ENCODE assay signal across 11 cellular contexts in the genomic region with DNA sequence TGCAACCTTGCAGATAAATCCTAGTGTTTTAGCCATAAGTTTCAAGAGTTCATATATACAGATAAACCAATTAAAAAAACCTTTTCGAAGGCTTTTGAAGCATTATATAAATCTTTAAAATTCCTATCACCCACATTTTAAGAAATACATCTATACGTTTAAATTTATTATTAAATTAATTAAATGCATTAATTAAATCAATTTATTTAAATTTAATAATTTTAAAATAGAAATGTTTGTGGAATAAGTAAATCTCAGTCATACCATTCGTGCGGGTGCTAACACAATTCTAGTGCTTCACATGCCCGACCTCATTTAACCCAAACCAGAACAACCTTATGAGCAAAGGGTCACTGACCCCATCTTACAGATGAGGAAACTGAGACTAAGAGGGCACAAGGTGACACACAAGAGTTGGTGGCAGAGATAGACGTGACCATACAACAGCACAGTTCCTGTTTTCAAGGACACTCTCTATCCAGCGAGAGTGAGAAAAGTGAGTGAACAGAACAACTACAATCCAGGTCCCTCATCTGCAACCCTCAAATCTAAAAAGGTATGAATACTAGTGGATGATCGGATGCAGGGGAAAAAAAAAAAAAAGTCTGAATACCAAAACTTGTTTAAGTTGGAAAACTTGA. TPM values are rescaled to one million over a fixed set of nuclear protein-coding genes. Genes with fewer than 3 reads are reported as not detected.
DNase-seq lines count a peak whose midpoint lies in the region; ATAC-seq and TF ChIP-seq lines count a peak whose summit lies in the region.
"Had no signal": no experiment of that assay in that cellular context is flagged by ENCODE, and none has a peak within 500 bp of the region (broad histone marks: within the 10 kb centered on the region; RNA-seq: fewer than 3 reads in every experiment).

No MANE protein-coding gene starts in this region.

- peak overlapping the region; percentile 91 for H3K4me3 Mint-ChIP-seq in activated CD8-positive, alpha-beta T cell treated with anti-CD3 and anti-CD28 coated beads for 36 hours
- H3K4me3 Mint-ChIP-seq in naive B cell = peak overlapping the region; percentile 88 to 99 (median 98)

- no peak overlapping the region for H3K23ac ChIP-seq in mesenchymal stem cell (ENCODE audit: low read length in 2 of 2)

- H4K20me1 ChIP-seq in DND-41 (ENCODE audit: insufficient read depth, low read length) = no peaks in the 10 kb centered on the region

- peaks cover 12% of the 10 kb centered on the region for H3K79me1 ChIP-seq in mesenchymal stem cell (replicated peaks; ENCODE audit: low read length, poor library complexity, severe bottlenecking)

- H3K27me3 ChIP-seq in DND-41 (ENCODE audit: insufficient read depth, low read length, poor library complexity) (no peaks in the 10 kb centered on the region), right atrium auricular region (no peaks in the 10 kb centered on the region), mesenchymal stem cell (ENCODE audit: control insufficient read depth in 1 of 2, insufficient read depth in 1 of 2, low read length in 2 of 2) (no peaks in the 10 kb centered on the region)

- no peak for ATAC-seq in DND-41 (ENCODE audit: insufficient read depth, low read depth)
- ATAC-seq in activated CD8-positive, alpha-beta T cell treated with anti-CD3 and anti-CD28 coated beads for 36 hours = no peak
- peak; percentile 14 to 38 for ATAC-seq in naive B cell (ENCODE audit: low read depth in 2 of 2)
- ATAC-seq in GM18907 (IDR thresholded peaks at IDR 0.05; ENCODE audit: unreplicated experiment) = no peak

- H3K4me2 ChIP-seq in DND-41 (ENCODE audit: insufficient read depth, low read length) (peak overlapping the region; percentile 90), mesenchymal stem cell (ENCODE audit: low read length, poor library complexity, severe bottlenecking) (no peak overlapping the region)

- no peaks in the 10 kb centered on the region for H3K27me3 Mint-ChIP-seq in activated CD8-positive, alpha-beta T cell treated with anti-CD3 and anti-CD28 coated beads for 36 hours
- no peaks in the 10 kb centered on the region for H3K27me3 Mint-ChIP-seq in naive B cell

- H3K4me3 ChIP-seq in DND-41 (ENCODE audit: low read depth in 1 of 2, low read length in 2 of 2) (peak overlapping the region in 1 of 2 experiments; percentile 97; a peak in 2 of 4 replicates), LNCaP clone FGC (ENCODE audit: low read depth, low read length) (peak overlapping the region; percentile 67), right atrium auricular region (no peak overlapping the region), mesenchymal stem cell (ENCODE audit: insufficient read depth in 1 of 2, low read depth in 1 of 2, low read length in 2 of 2) (peak overlapping the region in 1 of 2 experiments; percentile 91)

- DNase-seq in DND-41 (no peak), LNCaP clone FGC (ENCODE audit: low read depth) (no peak), naive B cell (no peak), right atrium auricular region (ENCODE audit: low spot score) (no peak), occipital lobe (lab: John Stamatoyannopoulos, UW) (no peak), mesenchymal stem cell (no peak)
- no peak for DNase-seq in activated CD8-positive, alpha-beta T cell treated with anti-CD3 and anti-CD28 coated beads for 36 hours
- DNase-seq: foreskin melanocyte, NCI-H226, posterior cingulate gyrus had no signal

- H3K4ac ChIP-seq in mesenchymal stem cell (ENCODE audit: low read depth in 1 of 2, low read length in 2 of 2) = no peak overlapping the region

- H3K4me1 Mint-ChIP-seq in activated CD8-positive, alpha-beta T cell treated with anti-CD3 and anti-CD28 coated beads for 36 hours (ENCODE audit: low read depth) = peaks cover 74% of the 10 kb centered on the region
- peaks cover 55 to 89% (median 76%) of the 10 kb centered on the region in 3 donors for H3K4me1 Mint-ChIP-seq in naive B cell

- no peak overlapping the region for H2BK5ac ChIP-seq in mesenchymal stem cell (ENCODE audit: low read depth, low read length, poor library complexity, severe bottlenecking)

- H2AFZ ChIP-seq in DND-41 (ENCODE audit: low read depth, low read length) (no peak overlapping the region), mesenchymal stem cell (ENCODE audit: low read depth, low read length) (no peak overlapping the region)

- no peak overlapping the region for H2BK12ac ChIP-seq in mesenchymal stem cell (ENCODE audit: low read length in 2 of 2)

- no peaks in the 10 kb centered on the region for H3K9me3 ChIP-seq in DND-41 (ENCODE audit: insufficient read depth, low read length, severe bottlenecking)
- no peaks in the 10 kb centered on the region for H3K9me3 ChIP-seq in right atrium auricular region
- H3K9me3 ChIP-seq in mesenchymal stem cell (ENCODE audit: control insufficient read depth, low read length) = no peaks in the 10 kb centered on the region

- H3K27ac ChIP-seq in DND-41 (ENCODE audit: low read length) = peak overlapping the region; percentile 49; the same call in 1 of the 2 replicates
- H3K27ac ChIP-seq in right atrium auricular region = no peak overlapping the region
- no peak overlapping the region for H3K27ac ChIP-seq in mesenchymal stem cell (ENCODE audit: low read length, poor library complexity, severe bottlenecking)

- H3K9me3 Mint-ChIP-seq in activated CD8-positive, alpha-beta T cell treated with anti-CD3 and anti-CD28 coated beads for 36 hours = peaks cover 5% of the 10 kb centered on the region
- peaks cover 0 to 2% (median 0%) of the 10 kb centered on the region in 7 donors for H3K9me3 Mint-ChIP-seq in naive B cell

- no peak overlapping the region for H3K14ac ChIP-seq in mesenchymal stem cell (ENCODE audit: low read length in 2 of 2)

- intact Hi-C loops in activated CD8-positive, alpha-beta T cell treated with anti-CD3 and anti-CD28 coated beads for 36 hours (cut with micrococcal nuclease) = no loop called here

- POLR2A ChIA-PET in activated CD8-positive, alpha-beta T cell treated with anti-CD3 and anti-CD28 coated beads for 36 hours (lab: Charles Lee) = interaction anchor here (1.0 to 10.5 kb wide), 4 partner anchors 32 to 101 kb away, joined by 3 to 134 read pairs (median 56); a partner anchor contains a TSS

- peaks cover 34% of the 10 kb centered on the region for H3K4me1 ChIP-seq in DND-41 (ENCODE audit: insufficient read depth, low read length)
- H3K4me1 ChIP-seq in right atrium auricular region = peaks cover 0 to 20% of the 10 kb centered on the region in 2 donors
- H3K4me1 ChIP-seq in mesenchymal stem cell (ENCODE audit: control insufficient read depth, insufficient read depth, low read depth, low read length) = peaks cover 4% of the 10 kb centered on the region

- TF ChIP-seq CTCF in DND-41 (IDR thresholded peaks at IDR 0.05; ENCODE audit: borderline replicate concordance, extremely low read depth, low read length, poor library complexity, severe bottlenecking) (no peak), LNCaP clone FGC (IDR thresholded peaks at IDR 0.05; ENCODE audit: control insufficient read depth, extremely low read depth, insufficient read depth) (no peak), right atrium auricular region (IDR thresholded peaks at IDR 0.05) (no peak)
- no peak for TF ChIP-seq CTCF in activated CD8-positive, alpha-beta T cell treated with anti-CD3 and anti-CD28 coated beads for 36 hours (IDR thresholded peaks at IDR 0.05)

- H4K91ac ChIP-seq in mesenchymal stem cell (ENCODE audit: low read length) = no peak overlapping the region

- peaks cover 47% of the 10 kb centered on the region for H3K79me2 ChIP-seq in DND-41 (ENCODE audit: insufficient read depth, low read length)

- no peak overlapping the region for H2BK15ac ChIP-seq in mesenchymal stem cell (ENCODE audit: low read depth, poor library complexity, severe bottlenecking)

- no peak overlapping the region for H2AK5ac ChIP-seq in mesenchymal stem cell (ENCODE audit: low read length, severe bottlenecking)

- no peak overlapping the region for H3K18ac ChIP-seq in mesenchymal stem cell (ENCODE audit: low read depth in 1 of 2, low read length in 2 of 2)

- H3K9ac ChIP-seq in DND-41 (ENCODE audit: low read depth, low read length) (peak overlapping the region; percentile 83; the same call in 1 of the 2 replicates), mesenchymal stem cell (ENCODE audit: low read length) (no peak overlapping the region)

- peaks cover 6% of the 10 kb centered on the region; the same call in 1 of the 2 replicates for H3K36me3 ChIP-seq in DND-41 (ENCODE audit: insufficient read depth, low read length)
- H3K36me3 ChIP-seq in right atrium auricular region = no peaks in the 10 kb centered on the region
- H3K36me3 ChIP-seq in mesenchymal stem cell (ENCODE audit: control insufficient read depth in 1 of 2, insufficient read depth in 2 of 2, low read depth in 1 of 2, low read length in 2 of 2) = peaks cover 0 to 2% of the 10 kb centered on the region in 2 experiments

- peak overlapping the region; percentile 85 for H3K27ac Mint-ChIP-seq in activated CD8-positive, alpha-beta T cell treated with anti-CD3 and anti-CD28 coated beads for 36 hours
- peak overlapping the region; percentile 90 to 100 (median 99) for H3K27ac Mint-ChIP-seq in naive B cell

- 76% methylated on average over 4 of the region's 8 CpGs for WGBS in mesenchymal stem cell

- CTCF ChIA-PET in activated CD8-positive, alpha-beta T cell treated with anti-CD3 and anti-CD28 coated beads for 36 hours (lab: Charles Lee) = interaction anchor here (11.2 kb wide), 1 partner anchor 33 kb away, joined by 134 read pairs; no protein-coding TSS in a partner anchor

- H2BK120ac ChIP-seq in mesenchymal stem cell (ENCODE audit: low read depth, low read length) = no peak overlapping the region

- H3K36me3 Mint-ChIP-seq in activated CD8-positive, alpha-beta T cell treated with anti-CD3 and anti-CD28 coated beads for 36 hours (ENCODE audit: low read depth) = peaks cover 71% of the 10 kb centered on the region
- H3K36me3 Mint-ChIP-seq in naive B cell = peaks cover 0 to 15% of the 10 kb centered on the region in 2 donors

- H4K8ac ChIP-seq in mesenchymal stem cell (ENCODE audit: low read length) = no peak overlapping the region

RNA-seq across cellular contexts. Expression of a gene that starts 1.4 kb away (rescaled TPM):
- 100 to 1,000 TPM; 150 to 156 TPM for total RNA-seq in activated CD8-positive, alpha-beta T cell treated with anti-CD3 and anti-CD28 coated beads for 36 hours
- polyA plus RNA-seq in naive B cell (ENCODE audit: low read depth in 6 of 6) = 100 to 1,000 TPM; 178 to 217 (median 195) TPM
- total RNA-seq in right atrium auricular region (10 to 100 TPM; 24.0 to 35.8 TPM), occipital lobe (26.4 TPM)
- 52.8 TPM for polyA plus RNA-seq in mesenchymal stem cell (2013, experiment 1 of 2)
- 54.6 TPM for polyA plus RNA-seq in mesenchymal stem cell (2013, experiment 2 of 2)

RNA-seq across cellular contexts. Expression of a gene that starts 46.6 kb away (rescaled TPM):
- total RNA-seq in activated CD8-positive, alpha-beta T cell treated with anti-CD3 and anti-CD28 coated beads for 36 hours = 100 to 1,000 TPM; 236 to 245 TPM
- 1,000 to 10,000 TPM in 1 of 6 donors, 100 to 1,000 TPM in 5; 355 to 1,202 (median 525) TPM for polyA plus RNA-seq in naive B cell (ENCODE audit: low read depth in 6 of 6)
- total RNA-seq in right atrium auricular region (10 to 100 TPM; 11.9 to 35.5 TPM), occipital lobe (1.1 TPM)
- 79.3 TPM for polyA plus RNA-seq in mesenchymal stem cell (2013, experiment 1 of 2)
- polyA plus RNA-seq in mesenchymal stem cell (2013, experiment 2 of 2) = 85.4 TPM

Comparison
In these comparisons a context has a peak if more than half of its experiments do, and no peak if none do; other contexts are left out.
1. ATAC-seq: peak in naive B cell (2 of 2); none in DND-41 (single experiment), activated CD8-positive, alpha-beta T cell treated with anti-CD3 and anti-CD28 coated beads for 36 hours (single experiment) and GM18907 (single experiment).
2. RNA of a gene that starts 46.6 kb away (total RNA-seq): 236 to 245 TPM in activated CD8-positive, alpha-beta T cell treated with anti-CD3 and anti-CD28 coated beads for 36 hours; 11.9 to 35.5 TPM in right atrium auricular region and 1.1 TPM in occipital lobe (single experiment); every median in the first group is over 4 times any median in the second.